ENCODE assay signal across 12 cellular contexts in the genomic region with DNA sequence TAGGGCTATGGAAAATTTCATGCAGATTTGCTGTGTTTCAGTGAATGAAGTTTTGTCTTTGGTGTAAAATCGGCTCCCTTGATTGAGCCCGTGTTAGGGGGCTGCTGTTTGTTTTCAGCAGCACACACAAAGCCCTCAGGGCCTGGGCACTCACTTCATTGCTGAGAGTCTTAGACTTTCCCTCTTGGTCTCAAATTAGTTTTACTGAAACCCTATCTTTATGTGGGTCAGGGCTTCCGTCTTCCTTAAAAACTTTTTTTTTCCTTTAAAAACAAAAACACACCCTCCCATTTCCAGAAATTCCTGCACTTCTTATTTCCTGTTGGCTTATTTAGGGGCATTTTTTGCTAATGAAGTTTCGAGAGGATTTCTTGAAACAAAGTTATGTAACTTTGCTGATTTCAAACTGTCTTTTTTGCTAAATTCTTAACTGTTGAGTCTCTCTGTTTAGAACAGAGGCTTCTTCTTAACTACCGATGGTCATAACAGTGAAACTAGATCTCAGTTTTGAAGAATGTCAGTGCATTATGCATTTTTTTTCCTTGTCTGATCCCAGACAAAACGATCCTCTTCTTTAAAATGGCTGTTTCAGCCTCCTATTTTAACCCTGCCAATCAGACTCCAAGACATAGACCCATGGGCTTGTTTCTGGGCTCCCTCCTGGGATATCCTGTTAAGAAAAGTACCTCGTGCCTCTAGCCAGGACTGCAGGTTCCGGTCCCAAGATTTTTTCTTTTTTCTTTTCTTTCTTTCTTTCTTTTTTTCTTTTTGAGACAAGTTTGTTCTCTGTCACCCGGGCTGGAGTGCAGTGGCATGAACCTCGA. TPM values are rescaled to one million over a fixed set of nuclear protein-coding genes. Genes with fewer than 3 reads are reported as not detected.
DNase-seq lines count a peak whose midpoint lies in the region; ATAC-seq, FAIRE-seq and TF ChIP-seq lines count a peak whose summit lies in the region.
"Had no signal": no experiment of that assay in that cellular context is flagged by ENCODE, and none has a peak within 500 bp of the region (broad histone marks: within the 10 kb centered on the region; RNA-seq: fewer than 3 reads in every experiment).

No MANE protein-coding gene starts in this region.

- no peaks in the 10 kb centered on the region for H3K36me3 Mint-ChIP-seq in naive thymus-derived CD8-positive, alpha-beta T cell

- H3K4me1 ChIP-seq in endothelial cell of umbilical vein (ENCODE audit: control insufficient read depth, extremely low read depth, insufficient read depth, low read length), result peaks cover 9% of the 10 kb centered on the region
- H3K4me1 ChIP-seq in upper lobe of left lung, result peaks cover 0 to 12% (median 2%) of the 10 kb centered on the region in 4 donors

- no peaks in the 10 kb centered on the region for H3K79me2 ChIP-seq in endothelial cell of umbilical vein (ENCODE audit: control insufficient read depth, insufficient read depth, low read length)

- no peak for TF ChIP-seq EP300 in upper lobe of left lung (IDR thresholded peaks at IDR 0.05)

- intact Hi-C loops in endothelial cell of umbilical vein (cut with micrococcal nuclease), result no loop called here

- no peak overlapping the region for H3K4me3 Mint-ChIP-seq in naive thymus-derived CD8-positive, alpha-beta T cell

- H3K27me3 ChIP-seq in endothelial cell of umbilical vein (ENCODE audit: control insufficient read depth in 2 of 2, insufficient read depth in 2 of 2, low read length in 2 of 2) (peaks cover 0 to 4% of the 10 kb centered on the region in 2 experiments), upper lobe of left lung (no peaks in the 10 kb centered on the region)

- no peaks in the 10 kb centered on the region for H3K9me3 ChIP-seq in endothelial cell of umbilical vein (replicated peaks; ENCODE audit: control insufficient read depth, insufficient read depth, low read length)
- H3K9me3 ChIP-seq in upper lobe of left lung, result no peaks in the 10 kb centered on the region

- DNase-seq in RPMI7951 (ENCODE audit: low read depth) (peak; percentile 54), endothelial cell of umbilical vein (ENCODE audit: low read depth, low spot score) (peak; percentile 33), myocyte (ENCODE audit: low read depth) (peak; percentile 62), upper lobe of left lung (no peak), NCI-H226 (no peak)
- no peak for DNase-seq in naive thymus-derived CD8-positive, alpha-beta T cell
- DNase-seq in stimulated activated CD4-positive, alpha-beta T cell treated with anti-CD3 and anti-CD28 coated beads, Interleukin-4, amount 100 ng/mL, for 1 hour, result no peak
- DNase-seq: activated CD4-positive, alpha-beta T cell treated with anti-CD3 and anti-CD28 coated beads, Interleukin-2, amount 50 U/mL, for 48 hours; central memory CD4-positive, alpha-beta T cell; Kasumi-1 had no signal

- POLR2A ChIA-PET in endothelial cell of umbilical vein (lab: Charles Lee), result no interaction called here
- POLR2A ChIA-PET in naive thymus-derived CD8-positive, alpha-beta T cell (lab: Charles Lee), result no interaction called here

- H3K4me3 ChIP-seq in endothelial cell of umbilical vein (replicated peaks in 1 of 3; ENCODE audit: insufficient read depth in 1 of 3, low read depth in 1 of 3, low read length in 3 of 3), result no peak overlapping the region
- no peak overlapping the region for H3K4me3 ChIP-seq in upper lobe of left lung

- H3K4me1 Mint-ChIP-seq in naive thymus-derived CD8-positive, alpha-beta T cell, result no peaks in the 10 kb centered on the region

- H3K9me1 ChIP-seq in endothelial cell of umbilical vein (replicated peaks; ENCODE audit: control insufficient read depth, extremely low read depth, insufficient read depth, low read length), result no peaks in the 10 kb centered on the region

- no peak overlapping the region for H3K27ac ChIP-seq in endothelial cell of umbilical vein (ENCODE audit: insufficient read depth, low read depth, low read length)
- peak overlapping the region; percentile 32 to 73 (median 56) for H3K27ac ChIP-seq in upper lobe of left lung

- 54 to 60% methylated on average over 10 of the region's 10 CpGs for WGBS in upper lobe of left lung, 2 donors

- H3K9me3 Mint-ChIP-seq in naive thymus-derived CD8-positive, alpha-beta T cell, result no peaks in the 10 kb centered on the region

- no peak overlapping the region for H3K9ac ChIP-seq in endothelial cell of umbilical vein (replicated peaks; ENCODE audit: extremely low read depth, insufficient read depth, low read length)

- peaks cover 5 to 21% (median 17%) of the 10 kb centered on the region in 5 donors for H3K27me3 Mint-ChIP-seq in naive thymus-derived CD8-positive, alpha-beta T cell

- peak overlapping the region; percentile 61 for H3K4me2 ChIP-seq in endothelial cell of umbilical vein (ENCODE audit: insufficient read depth, low read length)

- TF ChIP-seq POLR2A in endothelial cell of umbilical vein (IDR thresholded peaks at IDR 0.05; ENCODE audit: low read depth, low read length) (no peak), upper lobe of left lung (IDR thresholded peaks at IDR 0.05) (no peak)

- dilution Hi-C loops in endothelial cell of umbilical vein (cut with MboI; ENCODE audit: extremely low pct_ligation_motif_present, low sequenced_read_pairs), result no loop called here

- peak overlapping the region; percentile 90 for H2AFZ ChIP-seq in endothelial cell of umbilical vein (ENCODE audit: low read depth, low read length)

- H4K20me1 ChIP-seq in endothelial cell of umbilical vein (replicated peaks; ENCODE audit: control insufficient read depth, extremely low read depth, insufficient read depth, low read length), result no peaks in the 10 kb centered on the region

- H3K36me3 ChIP-seq in endothelial cell of umbilical vein (ENCODE audit: control insufficient read depth in 2 of 2, extremely low read depth in 1 of 2, insufficient read depth in 2 of 2, low read length in 2 of 2), result no peaks in the 10 kb centered on the region
- H3K36me3 ChIP-seq in upper lobe of left lung, result no peaks in the 10 kb centered on the region

- TF ChIP-seq CTCF in endothelial cell of umbilical vein (IDR thresholded peaks at IDR 0.05; ENCODE audit: extremely low read depth in 1 of 2, insufficient read depth in 1 of 2, low read depth in 1 of 2, low read length in 2 of 2) (no peak), upper lobe of left lung (IDR thresholded peaks at IDR 0.05) (no peak)

- H3K27ac Mint-ChIP-seq in naive thymus-derived CD8-positive, alpha-beta T cell, result no peak overlapping the region

- ATAC-seq in upper lobe of left lung (ENCODE audit: low FRiP score in 2 of 2) (peak in 1 of 2 donors; percentile 54), HG03196 (IDR thresholded peaks at IDR 0.05; ENCODE audit: unreplicated experiment) (no peak)
- ATAC-seq in naive thymus-derived CD8-positive, alpha-beta T cell, result no peak

- FAIRE-seq in endothelial cell of umbilical vein (lab: Jason Lieb, UNC), result peak; percentile 77
- FAIRE-seq: GM12892 had no signal

- no TSS peak for BruUV-seq in endothelial cell of umbilical vein (replicated peaks; lab: Mats Ljungman, UMichigan)

- CTCF ChIA-PET in endothelial cell of umbilical vein (lab: Charles Lee), result interaction anchor here (1.0 kb wide), 1 partner anchor 30 kb away, joined by 3 read pairs; no protein-coding TSS in a partner anchor

TF ChIP-seq in endothelial cell of umbilical vein, 7 proteins besides CTCF, POLR2A, EP300 and RAD21:
- TF ChIP-seq, protein P1, sequence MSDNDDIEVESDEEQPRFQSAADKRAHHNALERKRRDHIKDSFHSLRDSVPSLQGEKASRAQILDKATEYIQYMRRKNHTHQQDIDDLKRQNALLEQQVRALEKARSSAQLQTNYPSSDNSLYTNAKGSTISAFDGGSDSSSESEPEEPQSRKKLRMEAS (IDR thresholded peaks at IDR 0.05; ENCODE audit: insufficient read depth, insufficient read length), result no peak
- TF ChIP-seq JUN (IDR thresholded peaks at IDR 0.05; ENCODE audit: borderline replicate concordance, insufficient read depth, insufficient read length, low read depth) (no peak), GATA2 (IDR thresholded peaks at IDR 0.05; ENCODE audit: insufficient read depth, insufficient read length, low read depth, low read length) (no peak), EZH2 (IDR thresholded peaks at IDR 0.05; ENCODE audit: borderline replicate concordance, low read depth, low read length, severe bottlenecking) (no peak)

RNA-seq across cellular contexts. Expression of gene ANAPC13, which starts 23.3 kb away (rescaled TPM):
- total RNA-seq in RPMI7951 (2014; rRNA removed; shearing (Covaris generic)), result 116 and 132 TPM in 2 replicates
- total RNA-seq in endothelial cell of umbilical vein (50.8 and 58.6 TPM in 2 replicates), myocyte (177 and 210 TPM in 2 replicates), upper lobe of left lung (10 to 100 TPM; 37.3 to 59.4 (median 50.3) TPM)
- polyA plus RNA-seq in endothelial cell of umbilical vein, result 32.2 and 48.4 TPM in 2 replicates
- polyA plus RNA-seq in endothelial cell of umbilical vein (2011; cell fraction: cytosol; rRNA removed), result 71.2 and 75.9 TPM in 2 replicates
- 27.4 and 35.1 TPM in 2 replicates for polyA plus RNA-seq in endothelial cell of umbilical vein (2011; cell fraction: nucleus; rRNA removed)
- polyA plus RNA-seq in endothelial cell of umbilical vein (2012), result 77.3 and 108 TPM in 2 replicates
- polyA minus RNA-seq in endothelial cell of umbilical vein, result 14.2 and 21.6 TPM in 2 replicates
- polyA minus RNA-seq in endothelial cell of umbilical vein (2011; cell fraction: cytosol; rRNA and poly(A)+ RNA removed), result 18.0 TPM
- 16.1 and 19.2 TPM in 2 replicates for polyA minus RNA-seq in endothelial cell of umbilical vein (2011; cell fraction: nucleus; rRNA and poly(A)+ RNA removed)
- 77.7 TPM for polyA plus RNA-seq in myocyte (2012)
- total RNA-seq in naive thymus-derived CD8-positive, alpha-beta T cell, result 10 to 100 TPM; 36.1 to 36.4 TPM
- polyA plus RNA-seq in naive thymus-derived CD8-positive, alpha-beta T cell, result 10 to 100 TPM; 88.9 to 96.1 (median 90.5) TPM

RNA-seq across cellular contexts. Expression of gene CEP63, which starts 23.4 kb away (rescaled TPM):
- total RNA-seq in RPMI7951 (2014; rRNA removed; shearing (Covaris generic)), result 17.8 and 40.0 TPM in 2 replicates
- 24.9 and 29.4 TPM in 2 replicates for total RNA-seq in endothelial cell of umbilical vein
- 3.8 and 5.7 TPM in 2 replicates for polyA plus RNA-seq in endothelial cell of umbilical vein
- polyA plus RNA-seq in endothelial cell of umbilical vein (2011; cell fraction: cytosol; rRNA removed), result 8.0 and 9.4 TPM in 2 replicates
- 9.5 and 12.5 TPM in 2 replicates for polyA plus RNA-seq in endothelial cell of umbilical vein (2011; cell fraction: nucleus; rRNA removed)
- 17.7 and 26.2 TPM in 2 replicates for polyA plus RNA-seq in endothelial cell of umbilical vein (2012)
- polyA minus RNA-seq in endothelial cell of umbilical vein, result 7.3 and 7.5 TPM in 2 replicates
- polyA minus RNA-seq in endothelial cell of umbilical vein (2011; cell fraction: cytosol; rRNA and poly(A)+ RNA removed), result 12.6 TPM
- 22.6 and 27.3 TPM in 2 replicates for polyA minus RNA-seq in endothelial cell of umbilical vein (2011; cell fraction: nucleus; rRNA and poly(A)+ RNA removed)
- total RNA-seq in myocyte, result 17.6 and 22.5 TPM in 2 replicates
- polyA plus RNA-seq in myocyte (2012), result 21.7 TPM
- 10 to 100 TPM; 13.8 to 44.0 (median 20.6) TPM for total RNA-seq in upper lobe of left lung
- total RNA-seq in naive thymus-derived CD8-positive, alpha-beta T cell, result 10 to 100 TPM; 33.0 to 40.1 TPM
- polyA plus RNA-seq in naive thymus-derived CD8-positive, alpha-beta T cell, result 10 to 100 TPM; 16.2 to 32.2 (median 26.0) TPM

Comparison
In these comparisons a context has a peak if more than half of its experiments do, and no peak if none do; other contexts are left out.
1. DNase-seq: peak in RPMI7951 (single experiment), endothelial cell of umbilical vein (single experiment) and myocyte (single experiment); none in upper lobe of left lung (0 of 2), naive thymus-derived CD8-positive, alpha-beta T cell (0 of 10), stimulated activated CD4-positive, alpha-beta T cell treated with anti-CD3 and anti-CD28 coated beads, Interleukin-4, amount 100 ng/mL, for 1 hour (single experiment) and NCI-H226 (single experiment).